27 cellular contexts compared by ENCODE assay signal in genomic region chr12:123145211-123145610, GRCh38.
"Had no signal": no experiment of that assay in that cellular context is flagged by ENCODE, and none has a peak within 500 bp of the region (broad histone marks: within the 10 kb centered on the region; RNA-seq: fewer than 3 reads in every experiment).

No MANE protein-coding gene starts in this region.

- H3K9me3 ChIP-seq: breast epithelium had no signal

- H3K36me3 ChIP-seq: breast epithelium, WERI-Rb-1 had no signal

- H3K27ac ChIP-seq: breast epithelium, SK-N-MC, WERI-Rb-1 had no signal

- H3K4me3 Mint-ChIP-seq: activated CD8-positive, alpha-beta T cell treated with anti-CD3 and anti-CD28 coated beads for 36 hours; activated naive CD8-positive, alpha-beta T cell treated with anti-CD3 and anti-CD28 coated beads, Interleukin-2, amount 10 ng/mL, durations not matched to agents 7 days and 5 days; activated T-cell treated with anti-CD3 and anti-CD28 coated beads, Interleukin-2, amount 50 U/mL, for 72 hours had no signal

- H3K27me3 Mint-ChIP-seq: activated CD8-positive, alpha-beta T cell treated with anti-CD3 and anti-CD28 coated beads for 36 hours had no signal

- ATAC-seq: activated CD4-positive, CD25-positive, alpha-beta regulatory T cell treated with anti-CD3 and anti-CD28 coated beads, Interleukin-2, amount 50 U/mL, for 24 hours; activated CD8-positive, alpha-beta T cell treated with anti-CD3 and anti-CD28 coated beads for 36 hours; activated T-cell treated with anti-CD3 and anti-CD28 coated beads, Interleukin-2, amount 50 U/mL, for 72 hours; Panc1; Right ventricle myocardium inferior had no signal

- H3K4me3 ChIP-seq: breast epithelium, SK-N-MC had no signal

- DNase-seq: activated CD4-positive, alpha-beta T cell treated with anti-CD3 and anti-CD28 coated beads for 4 hours; activated CD8-positive, alpha-beta memory T cell treated with anti-CD3 and anti-CD28 coated beads, Interleukin-2, amount 50 U/mL, for 4 hours; activated CD8-positive, alpha-beta T cell treated with anti-CD3 and anti-CD28 coated beads for 36 hours; activated naive CD4-positive, alpha-beta T cell treated with anti-CD3 and anti-CD28 coated beads, Interleukin-2, amount 50 U/mL, for 16 hours; activated naive CD8-positive, alpha-beta T cell treated with anti-CD3 and anti-CD28 coated beads, Interleukin-2, amount 10 ng/mL, durations not matched to agents 7 days and 5 days; activated T-cell treated with anti-CD3 and anti-CD28 coated beads, Interleukin-2, amount 50 U/mL, for 72 hours; aorta; central memory CD4-positive, alpha-beta T cell; MV-4-11; NCI-H1092 treated with DMSO at 0.1 percent for 48 hours; NCI-H1436; NCI-H1694 treated with DMSO at 0.1 percent for 48 hours; NCI-H2029 treated with DMSO at 0.1 percent for 48 hours; NCI-H345; NCI-H510A; NCI-H526 treated with DMSO at 0.1 percent for 48 hours; NCI-H82; OCI-M1; RPMI8226; T-helper 1 cell; WERI-Rb-1 had no signal

- H3K9me3 Mint-ChIP-seq: activated CD8-positive, alpha-beta T cell treated with anti-CD3 and anti-CD28 coated beads for 36 hours; activated naive CD8-positive, alpha-beta T cell treated with anti-CD3 and anti-CD28 coated beads, Interleukin-2, amount 10 ng/mL, durations not matched to agents 7 days and 5 days; activated T-cell treated with anti-CD3 and anti-CD28 coated beads, Interleukin-2, amount 50 U/mL, for 72 hours; activated T-helper 2 cell treated with anti-CD3 and anti-CD28 coated beads, Interferon-gamma antibody, Interleukin-2, Interleukin-4, amounts not matched to agents 10 μg/mL and 5 μg/mL and 100 μg/mL, durations not matched to agents 14 hours and 24 hours and 36 hours had no signal

- H3K27ac Mint-ChIP-seq: activated CD8-positive, alpha-beta T cell treated with anti-CD3 and anti-CD28 coated beads for 36 hours; activated naive CD8-positive, alpha-beta T cell treated with anti-CD3 and anti-CD28 coated beads, Interleukin-2, amount 10 ng/mL, durations not matched to agents 7 days and 5 days; activated T-cell treated with anti-CD3 and anti-CD28 coated beads, Interleukin-2, amount 50 U/mL, for 72 hours; activated T-helper 2 cell treated with anti-CD3 and anti-CD28 coated beads, Interferon-gamma antibody, Interleukin-2, Interleukin-4, amounts not matched to agents 10 μg/mL and 5 μg/mL and 100 μg/mL, durations not matched to agents 14 hours and 24 hours and 36 hours had no signal

- H3K4me1 ChIP-seq: breast epithelium had no signal

- H3K27me3 ChIP-seq: breast epithelium had no signal
